8 cellular contexts compared by ENCODE assay signal in genomic region chr6:53647437-53648094, GRCh38. TPM values are rescaled to one million over a fixed set of nuclear protein-coding genes. Genes with fewer than 3 reads are reported as not detected.
DNase-seq lines count a peak whose midpoint lies in the region; ATAC-seq, FAIRE-seq and TF ChIP-seq lines count a peak whose summit lies in the region.

No MANE protein-coding gene starts in this region.

- H3K9me3 ChIP-seq in fibroblast of lung (ENCODE audit: control insufficient read depth, insufficient read depth, low read depth, low read length): no peaks in the 10 kb centered on the region
- no peaks in the 10 kb centered on the region for H3K9me3 ChIP-seq in tibial nerve
- H3K9me3 ChIP-seq in gastroesophageal sphincter: no peaks in the 10 kb centered on the region

- TF ChIP-seq CTCF in fibroblast of lung (conservative IDR thresholded peaks at IDR 0.05 in 1 of 2, IDR thresholded peaks at IDR 0.05 in 1 of 2; ENCODE audit: low read depth in 1 of 2, low read length in 2 of 2) (no peak), tibial nerve (IDR thresholded peaks at IDR 0.05) (no peak), gastroesophageal sphincter (IDR thresholded peaks at IDR 0.05) (no peak)

- TF ChIP-seq EP300 in tibial nerve (IDR thresholded peaks at IDR 0.05) (no peak), gastroesophageal sphincter (IDR thresholded peaks at IDR 0.05) (no peak)

- ATAC-seq in HG03025 (IDR thresholded peaks at IDR 0.05; ENCODE audit: low FRiP score, unreplicated experiment): peak; percentile 73
- ATAC-seq in gastroesophageal sphincter: no peak

- H3K4me1 ChIP-seq in fibroblast of lung (ENCODE audit: control insufficient read depth, extremely low read depth, insufficient read depth, low read length): no peaks in the 10 kb centered on the region
- peaks cover 0 to 21% (median 0%) of the 10 kb centered on the region in 4 donors for H3K4me1 ChIP-seq in tibial nerve
- H3K4me1 ChIP-seq in gastroesophageal sphincter: peaks cover 0 to 34% (median 3%) of the 10 kb centered on the region in 3 donors

- no peaks in the 10 kb centered on the region for H3K79me2 ChIP-seq in fibroblast of lung (ENCODE audit: control insufficient read depth, insufficient read depth, low read length)

- DNase-seq in GM19239 (ENCODE audit: insufficient read length, low spot score): no peak
- peak; percentile 40 for DNase-seq in SIG-M5 (lab: John Stamatoyannopoulos, UW)
- peak; percentile 10 to 27 for DNase-seq in fibroblast of lung (ENCODE audit: low read depth in 2 of 2)
- DNase-seq in tibial nerve (ENCODE audit: low spot score in 2 of 2): no peak
- DNase-seq in DMS79 (lab: John Stamatoyannopoulos, UW): no peak
- DNase-seq in erythroblast (lab: John Stamatoyannopoulos, UW): no peak

- H2AFZ ChIP-seq in fibroblast of lung (ENCODE audit: low read length): no peak overlapping the region

- TF ChIP-seq POLR2A in tibial nerve (IDR thresholded peaks at IDR 0.05) (no peak), gastroesophageal sphincter (IDR thresholded peaks at IDR 0.05) (no peak), erythroblast (IDR thresholded peaks at IDR 0.05; ENCODE audit: low read length) (no peak)

- no peaks in the 10 kb centered on the region for H4K20me1 ChIP-seq in fibroblast of lung (ENCODE audit: control insufficient read depth, extremely low read depth, insufficient read depth, low read length)

- H3K27ac ChIP-seq in fibroblast of lung (ENCODE audit: insufficient read depth, low read length) (no peak overlapping the region), tibial nerve (peak overlapping the region in 1 of 4 donors; percentile 13), gastroesophageal sphincter (no peak overlapping the region)

- no peak overlapping the region for H3K9ac ChIP-seq in fibroblast of lung (ENCODE audit: insufficient read depth, low read length)

- 68 to 71% methylated on average over 5 of the region's 5 CpGs for WGBS in tibial nerve, 2 donors
- 70 to 71% methylated on average over 4 to 5 of the region's 5 CpGs for WGBS in gastroesophageal sphincter (ENCODE audit: low coverage in 1 of 2), 2 donors

- no peak overlapping the region for H3K4me2 ChIP-seq in fibroblast of lung (ENCODE audit: extremely low read depth, insufficient read depth, low read length)

- H3K36me3 ChIP-seq in fibroblast of lung (ENCODE audit: control insufficient read depth, insufficient read depth, low read length): no peaks in the 10 kb centered on the region
- H3K36me3 ChIP-seq in tibial nerve: no peaks in the 10 kb centered on the region
- no peaks in the 10 kb centered on the region for H3K36me3 ChIP-seq in gastroesophageal sphincter

- H3K27me3 ChIP-seq in fibroblast of lung (ENCODE audit: control insufficient read depth, insufficient read depth, low read length): no peaks in the 10 kb centered on the region
- H3K27me3 ChIP-seq in tibial nerve: no peaks in the 10 kb centered on the region
- no peaks in the 10 kb centered on the region for H3K27me3 ChIP-seq in gastroesophageal sphincter

- H3K4me3 ChIP-seq in fibroblast of lung (replicated peaks in 1 of 4; ENCODE audit: control extremely low read depth in 1 of 4, insufficient read depth in 1 of 4, low read depth in 3 of 4, low read length in 4 of 4) (no peak overlapping the region), tibial nerve (no peak overlapping the region), gastroesophageal sphincter (no peak overlapping the region)

- FAIRE-seq in GM19239 (lab: Jason Lieb, UNC): peak; percentile 93

RNA-seq across cellular contexts. Expression of gene KLHL31, which starts 18.0 kb away (rescaled TPM):
- total RNA-seq in fibroblast of lung (under 0.01 TPM in 1 of 2 replicates, not detected in the other), tibial nerve (1 to 10 TPM; 1.5 to 5.5 (median 4.1) TPM), gastroesophageal sphincter (under 1 TPM; 0.07 to 0.62 (median 0.44) TPM)
- polyA plus RNA-seq in fibroblast of lung: 0.01 TPM in 2 replicates
- 0.02 TPM in 1 of 2 replicates, not detected in the other for polyA plus RNA-seq in fibroblast of lung (2012)
- polyA minus RNA-seq in fibroblast of lung (ENCODE audit: low replicate concordance): not detected in 2 replicates

Comparison
In these comparisons a context has a peak if more than half of its experiments do, and no peak if none do; other contexts are left out.
1. DNase-seq: peak in SIG-M5 (single experiment) and fibroblast of lung (2 of 2); none in GM19239 (single experiment), tibial nerve (0 of 2), DMS79 (single experiment) and erythroblast (0 of 2).